ENCODE assay signal across 23 cellular contexts in genomic region chr9:137109250-137110146, GRCh38. TPM values are rescaled to one million over a fixed set of nuclear protein-coding genes. Genes with fewer than 3 reads are reported as not detected.
DNase-seq lines count a peak whose midpoint lies in the region; ATAC-seq and TF ChIP-seq lines count a peak whose summit lies in the region.
"Had no signal": no experiment of that assay in that cellular context is flagged by ENCODE, and none has a peak within 500 bp of the region (broad histone marks: within the 10 kb centered on the region; RNA-seq: fewer than 3 reads in every experiment).

No MANE protein-coding gene starts in this region.

- POLR2A ChIA-PET in HEK293 (lab: Yijun Ruan, JAX) = interaction anchor here (1.0 kb wide), 1 partner anchor 114 kb away, joined by 3 read pairs; no protein-coding TSS in a partner anchor

- H3K4me3 Mint-ChIP-seq in CD14-positive monocyte = no peak overlapping the region
- H3K4me3 Mint-ChIP-seq: CD8-positive, alpha-beta memory T cell; HFFc6 had no signal

- H3K27ac Mint-ChIP-seq in CD14-positive monocyte = no peak overlapping the region
- H3K27ac Mint-ChIP-seq: HFFc6 had no signal

- peaks cover 0 to 1% (median 0%) of the 10 kb centered on the region in 3 donors for H3K27me3 Mint-ChIP-seq in CD14-positive monocyte (ENCODE audit: low read depth in 3 of 3)
- H3K27me3 Mint-ChIP-seq: CD8-positive, alpha-beta memory T cell had no signal

- H3K9me3 ChIP-seq in right cardiac atrium (ENCODE audit: control insufficient read depth, low read length) (no peaks in the 10 kb centered on the region), right atrium auricular region (no peaks in the 10 kb centered on the region), HEK293 (ENCODE audit: control insufficient read depth, insufficient read depth, low read depth, low read length) (no peaks in the 10 kb centered on the region), aorta (ENCODE audit: control insufficient read depth, low read length) (no peaks in the 10 kb centered on the region)
- H3K9me3 ChIP-seq: A549, BLaER1, SJCRH30 had no signal

- H3K4me1 ChIP-seq in right cardiac atrium (ENCODE audit: control insufficient read depth, insufficient read depth, low read length) (no peaks in the 10 kb centered on the region), right atrium auricular region (peaks cover 0 to 7% of the 10 kb centered on the region in 2 donors), HEK293 (ENCODE audit: control insufficient read depth, insufficient read depth, low read length) (no peaks in the 10 kb centered on the region), foreskin keratinocyte (no peaks in the 10 kb centered on the region), aorta (ENCODE audit: control insufficient read depth in 1 of 2, insufficient read depth in 2 of 2, low read length in 2 of 2) (no peaks in the 10 kb centered on the region)
- H3K4me1 ChIP-seq: A549, SJCRH30 had no signal

- H3K36me3 Mint-ChIP-seq in CD14-positive monocyte = peaks cover 19 to 58% of the 10 kb centered on the region in 2 donors

- H3K27ac ChIP-seq in right cardiac atrium (ENCODE audit: low read length) = no peak overlapping the region
- H3K27ac ChIP-seq in right atrium auricular region = no peak overlapping the region
- no peak overlapping the region for H3K27ac ChIP-seq in HEK293 (ENCODE audit: extremely low read depth, low read depth, low read length)
- no peak overlapping the region for H3K27ac ChIP-seq in foreskin keratinocyte
- no peak overlapping the region for H3K27ac ChIP-seq in aorta (ENCODE audit: low read depth in 1 of 2, low read length in 2 of 2)
- H3K27ac ChIP-seq: A549, BLaER1, SJCRH30 had no signal

- no peak for TF ChIP-seq CTCF in right atrium auricular region (IDR thresholded peaks at IDR 0.05)
- no peak for TF ChIP-seq CTCF in HEK293 (tag by site-specific recombination; IDR thresholded peaks at IDR 0.05)
- peak; percentile 2 for TF ChIP-seq CTCF in foreskin keratinocyte (conservative IDR thresholded peaks at IDR 0.05)
- TF ChIP-seq CTCF in CD14-positive monocyte (IDR thresholded peaks at IDR 0.05) = no peak

- peak in 2 of 3 donors; percentile 49 to 59 for DNase-seq in right cardiac atrium
- no peak for DNase-seq in right atrium auricular region (ENCODE audit: low spot score)
- no peak for DNase-seq in foreskin keratinocyte
- no peak for DNase-seq in aorta
- no peak for DNase-seq in CD14-positive monocyte (ENCODE audit: low spot score)
- no peak for DNase-seq in SIG-M5 treated with dmso at 0.1 percent for 504 hours (lab: John Stamatoyannopoulos, UW; ENCODE audit: unreplicated experiment)
- DNase-seq in OCI-M2 (lab: John Stamatoyannopoulos, UW; ENCODE audit: unreplicated experiment) = no peak
- DNase-seq: CD8-positive, alpha-beta memory T cell; DMS 273 treated with DMSO at 0.1 percent for 48 hours; DND-41; GOT3; HFFc6; KG1; NCI-H1417; NCI-H187; NCI-H2107; NCI-H510A treated with DMSO at 0.1 percent for 48 hours; NCI-H774; RPMI8226; SJCRH30 had no signal

- H3K36me3 ChIP-seq in right atrium auricular region = peaks cover 73% of the 10 kb centered on the region
- H3K36me3 ChIP-seq in HEK293 (ENCODE audit: control insufficient read depth in 2 of 2, insufficient read depth in 1 of 2, low read length in 2 of 2) = peaks cover 0 to 52% of the 10 kb centered on the region in 2 experiments; a peak in 1 of 3 replicates
- peaks cover 0 to 8% of the 10 kb centered on the region in 2 donors for H3K36me3 ChIP-seq in aorta (ENCODE audit: control insufficient read depth in 1 of 2, insufficient read depth in 2 of 2, low read length in 1 of 2)

- no peaks in the 10 kb centered on the region for H3K27me3 ChIP-seq in right cardiac atrium (ENCODE audit: control insufficient read depth, insufficient read depth)
- no peaks in the 10 kb centered on the region for H3K27me3 ChIP-seq in right atrium auricular region
- H3K27me3 ChIP-seq in foreskin keratinocyte = no peaks in the 10 kb centered on the region
- H3K27me3 ChIP-seq in aorta (ENCODE audit: control insufficient read depth in 1 of 2, insufficient read depth in 2 of 2, low read length in 1 of 2) = no peaks in the 10 kb centered on the region
- H3K27me3 ChIP-seq: BLaER1, SJCRH30 had no signal

- intact Hi-C loops in right cardiac atrium (cut with DNase I) (no loop called here), aorta (cut with DNase I) (no loop called here), CD14-positive monocyte (cut with micrococcal nuclease) (no loop called here)

- CTCF ChIA-PET in HEK293 (lab: Yijun Ruan, JAX) = interaction anchor here (0.9 to 1.2 kb wide), 4 partner anchors 7 to 81 kb away, joined by 3 to 5 read pairs (median 3); partner anchors contain the start of gene NPDC1

- H3K4me3 ChIP-seq in right cardiac atrium (ENCODE audit: low read length) = no peak overlapping the region
- H3K4me3 ChIP-seq in right atrium auricular region = no peak overlapping the region
- H3K4me3 ChIP-seq in HEK293 (ENCODE audit: low read depth, low read length) = no peak overlapping the region
- H3K4me3 ChIP-seq in aorta (ENCODE audit: low read length in 2 of 2) = no peak overlapping the region
- H3K4me3 ChIP-seq: A549, BLaER1, SJCRH30 had no signal

- no peaks in the 10 kb centered on the region for H3K9me3 Mint-ChIP-seq in CD14-positive monocyte
- H3K9me3 Mint-ChIP-seq: CD8-positive, alpha-beta memory T cell; HFFc6 had no signal

- peak in 1 of 2 donors; percentile 8 for ATAC-seq in right cardiac atrium
- ATAC-seq in foreskin keratinocyte = no peak
- peak; percentile 9 for ATAC-seq in aorta (ENCODE audit: low FRiP score)
- ATAC-seq: A549 had no signal

- H3K4me1 Mint-ChIP-seq in CD14-positive monocyte = peaks cover 7% of the 10 kb centered on the region

- 79% methylated on average over 34 of the region's 34 CpGs for WGBS in right cardiac atrium
- WGBS in aorta, 2 donors = 79 to 81% methylated on average over 34 of the region's 34 CpGs

TF ChIP-seq in HEK293, 187 proteins besides CTCF, POLR2A, EP300 and RAD21 (continues in another document):
- TF ChIP-seq ZNF394 (tag by site-specific recombination; IDR thresholded peaks at IDR 0.05; ENCODE audit: borderline replicate concordance) (no peak), ZNF513 (tag by site-specific recombination; IDR thresholded peaks at IDR 0.05) (no peak), ZNF404 (tag by site-specific recombination; IDR thresholded peaks at IDR 0.05) (no peak), AEBP2 (tag by site-specific recombination; IDR thresholded peaks at IDR 0.05; ENCODE audit: borderline replicate concordance) (no peak)

RNA-seq across cellular contexts. Expression of gene DPP7, which starts 5.0 kb away (rescaled TPM):
- total RNA-seq in right cardiac atrium (100 to 1,000 TPM; 211 to 288 (median 239) TPM), right atrium auricular region (100 to 1,000 TPM; 165 to 188 TPM), foreskin keratinocyte (35.0 and 54.2 TPM in 2 replicates), aorta (100 to 1,000 TPM in 1 of 2 donors, 10 to 100 TPM in 1; 97.4 to 153 TPM)
- polyA plus RNA-seq in right cardiac atrium (252 TPM), foreskin keratinocyte (44.4 and 64.7 TPM in 2 replicates), aorta (100 to 1,000 TPM in 1 of 2 donors, 10 to 100 TPM in 1; 98.8 to 598 TPM), CD14-positive monocyte (100 to 1,000 TPM in 1 of 2 donors, 10 to 100 TPM in 1; 68.3 to 150 TPM)

RNA-seq across cellular contexts. Expression of gene MAN1B1, which starts 22.7 kb away (rescaled TPM):
- total RNA-seq in right cardiac atrium (10 to 100 TPM; 23.9 to 31.3 (median 28.1) TPM), right atrium auricular region (10 to 100 TPM; 20.9 to 26.8 TPM), foreskin keratinocyte (41.1 and 49.1 TPM in 2 replicates), aorta (10 to 100 TPM; 28.4 to 52.2 TPM)
- polyA plus RNA-seq in right cardiac atrium (24.8 TPM), foreskin keratinocyte (38.5 and 49.2 TPM in 2 replicates), aorta (100 to 1,000 TPM in 1 of 2 donors, 10 to 100 TPM in 1; 21.2 to 104 TPM), CD14-positive monocyte (10 to 100 TPM; 29.3 to 38.2 TPM)

RNA-seq across cellular contexts. Expression of gene GRIN1, which starts 29.5 kb away (rescaled TPM):
- total RNA-seq in right cardiac atrium = under 1 TPM in 1 of 4 donors, not detected in 3; 0.08 TPM
- polyA plus RNA-seq in right cardiac atrium = 0.09 TPM
- total RNA-seq in right atrium auricular region = not detected
- total RNA-seq in foreskin keratinocyte = 0.07 and 0.17 TPM in 2 replicates
- 0.08 and 0.28 TPM in 2 replicates for polyA plus RNA-seq in foreskin keratinocyte
- not detected for total RNA-seq in aorta
- polyA plus RNA-seq in aorta = not detected
- polyA plus RNA-seq in CD14-positive monocyte = not detected
- total RNA-seq: CD8-positive, alpha-beta memory T cell had no signal
- polyA plus RNA-seq: CD8-positive, alpha-beta memory T cell had no signal

RNA-seq across cellular contexts. Expression of gene UAP1L1, which starts 32.2 kb away (rescaled TPM):
- total RNA-seq in right cardiac atrium (10 to 100 TPM in 3 of 4 donors, 1 to 10 TPM in 1; 9.8 to 14.0 (median 12.4) TPM), right atrium auricular region (1 to 10 TPM; 4.3 to 6.3 TPM), foreskin keratinocyte (5.6 and 6.2 TPM in 2 replicates), aorta (10 to 100 TPM in 1 of 2 donors, 1 to 10 TPM in 1; 7.9 to 20.6 TPM)
- polyA plus RNA-seq in right cardiac atrium (10.1 TPM), foreskin keratinocyte (4.8 and 5.9 TPM in 2 replicates), aorta (10 to 100 TPM in 1 of 2 donors, 1 to 10 TPM in 1; 4.1 to 13.2 TPM), CD14-positive monocyte (10 to 100 TPM in 1 of 2 donors, 1 to 10 TPM in 1; 5.7 to 14.8 TPM)

RNA-seq across cellular contexts. Expression of gene SAPCD2, which starts 39.1 kb away (rescaled TPM):
- total RNA-seq in right cardiac atrium = under 1 TPM; 0.08 to 0.63 (median 0.28) TPM
- polyA plus RNA-seq in right cardiac atrium = 0.18 TPM
- total RNA-seq in right atrium auricular region = under 1 TPM; 0.12 to 0.63 TPM
- total RNA-seq in foreskin keratinocyte = 4.8 and 5.2 TPM in 2 replicates
- 3.3 and 3.6 TPM in 2 replicates for polyA plus RNA-seq in foreskin keratinocyte
- total RNA-seq in aorta = under 1 TPM; 0.26 to 0.60 TPM
- polyA plus RNA-seq in aorta = under 1 TPM in 1 of 2 donors, not detected in 1; 0.50 TPM
- polyA plus RNA-seq in CD14-positive monocyte = 1 to 10 TPM; 1.7 to 3.1 TPM

Comparison
In these comparisons a context has a peak if more than half of its experiments do, and no peak if none do; other contexts are left out.
1. DNase-seq: peak in right cardiac atrium (2 of 3); none in right atrium auricular region (single experiment), foreskin keratinocyte (0 of 2), aorta (0 of 2), CD14-positive monocyte (single experiment), SIG-M5 treated with dmso at 0.1 percent for 504 hours (single experiment) and OCI-M2 (single experiment).